12 cellular contexts compared by ENCODE assay signal in the genomic region with DNA sequence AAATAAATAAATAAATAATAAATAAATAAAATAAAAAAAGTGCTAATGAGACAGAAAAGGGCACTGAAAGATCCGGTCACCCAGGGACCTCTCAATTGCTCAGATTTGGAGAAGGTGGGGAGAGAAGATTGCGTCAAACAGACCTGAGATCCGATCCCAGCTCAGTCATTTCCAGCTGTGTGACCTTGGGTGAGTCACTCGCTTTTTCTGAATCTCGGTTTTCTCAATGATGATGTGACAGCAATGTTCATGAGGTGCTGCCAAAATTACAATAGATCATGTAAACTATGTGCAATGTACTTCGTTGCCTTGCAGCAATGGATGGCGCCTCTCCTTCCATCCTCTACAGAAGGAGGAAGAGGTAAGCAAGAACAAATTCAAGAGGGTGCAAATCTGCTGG. TPM values are rescaled to one million over a fixed set of nuclear protein-coding genes. Genes with fewer than 3 reads are reported as not detected.
DNase-seq lines count a peak whose midpoint lies in the region; ATAC-seq and TF ChIP-seq lines count a peak whose summit lies in the region.
"Had no signal": no experiment of that assay in that cellular context is flagged by ENCODE, and none has a peak within 500 bp of the region (broad histone marks: within the 10 kb centered on the region; RNA-seq: fewer than 3 reads in every experiment).

No MANE protein-coding gene starts in this region.

- no peaks in the 10 kb centered on the region for H3K27me3 ChIP-seq in lower lobe of right lung (ENCODE audit: low read depth)
- H3K27me3 ChIP-seq: left lung, SJSA1 had no signal

- H3K9me3 ChIP-seq in lower lobe of right lung, result no peaks in the 10 kb centered on the region
- H3K9me3 ChIP-seq: left lung, SJSA1 had no signal

- CTCF ChIA-PET in activated CD4-positive, alpha-beta memory T cell treated with anti-CD3 and anti-CD28 coated beads, Interleukin-2, amount 10 ng/mL, durations not matched to agents 7 days and 5 days (lab: Charles Lee), result interaction anchor here (1.1 kb wide), 1 partner anchor 13 kb away, joined by 3 read pairs; no protein-coding TSS in a partner anchor

- H3K27ac ChIP-seq in lower lobe of right lung, result peak overlapping the region; percentile 70
- H3K27ac ChIP-seq: SJSA1 had no signal

- peaks cover 67% of the 10 kb centered on the region for H3K4me1 Mint-ChIP-seq in CD14-positive monocyte
- H3K4me1 Mint-ChIP-seq in activated CD4-positive, alpha-beta memory T cell treated with anti-CD3 and anti-CD28 coated beads, Interleukin-2, amount 10 ng/mL, durations not matched to agents 7 days and 5 days, result peaks cover 45% of the 10 kb centered on the region
- H3K4me1 Mint-ChIP-seq in effector memory CD8-positive, alpha-beta T cell (ENCODE audit: low read depth in 2 of 2), result peaks cover 25% of the 10 kb centered on the region in 2 donors

- H3K4me1 ChIP-seq in lower lobe of right lung, result peaks cover 41% of the 10 kb centered on the region

- intact Hi-C loops in CD14-positive monocyte (cut with micrococcal nuclease) (no loop called here), lower lobe of right lung (cut with DNase I) (no loop called here)

- H3K36me3 ChIP-seq in lower lobe of right lung, result no peaks in the 10 kb centered on the region
- H3K36me3 ChIP-seq: left lung, SJSA1 had no signal

- peak; percentile 79 for DNase-seq in CD14-positive monocyte (ENCODE audit: low spot score)
- peak; percentile 40 for DNase-seq in EH (ENCODE audit: low read depth)
- DNase-seq in activated CD4-positive, alpha-beta memory T cell treated with anti-CD3 and anti-CD28 coated beads, Interleukin-2, amount 10 ng/mL, durations not matched to agents 7 days and 5 days, result peak; percentile 42
- no peak for DNase-seq in lower lobe of right lung
- DNase-seq in effector memory CD8-positive, alpha-beta T cell, result no peak
- no peak for DNase-seq in NCI-H446 (lab: John Stamatoyannopoulos, UW)
- DNase-seq in NCI-H2081 (lab: John Stamatoyannopoulos, UW), result no peak
- DNase-seq: activated B cell treated with CpG ODN at 0.5 μM for 24 hours, NCI-H1436, NCI-H69 had no signal

- peaks cover 0 to 7% (median 2%) of the 10 kb centered on the region in 3 donors for H3K27me3 Mint-ChIP-seq in CD14-positive monocyte (ENCODE audit: low read depth in 3 of 3)
- H3K27me3 Mint-ChIP-seq in activated CD4-positive, alpha-beta memory T cell treated with anti-CD3 and anti-CD28 coated beads, Interleukin-2, amount 10 ng/mL, durations not matched to agents 7 days and 5 days, result peaks cover 2% of the 10 kb centered on the region
- H3K27me3 Mint-ChIP-seq in effector memory CD8-positive, alpha-beta T cell, result peaks cover 0 to 24% of the 10 kb centered on the region in 2 donors
- H3K27me3 Mint-ChIP-seq: activated B cell treated with CpG ODN at 0.5 μM for 24 hours had no signal

- peak overlapping the region; percentile 9 to 93 (median 78) for H3K27ac Mint-ChIP-seq in CD14-positive monocyte
- H3K27ac Mint-ChIP-seq in activated CD4-positive, alpha-beta memory T cell treated with anti-CD3 and anti-CD28 coated beads, Interleukin-2, amount 10 ng/mL, durations not matched to agents 7 days and 5 days, result peak overlapping the region; percentile 17
- H3K27ac Mint-ChIP-seq in effector memory CD8-positive, alpha-beta T cell, result peak overlapping the region in 1 of 2 donors; percentile 24
- H3K27ac Mint-ChIP-seq: activated B cell treated with CpG ODN at 0.5 μM for 24 hours had no signal

- H3K9me3 Mint-ChIP-seq in CD14-positive monocyte, result peaks cover 0 to 9% (median 1%) of the 10 kb centered on the region in 7 donors
- H3K9me3 Mint-ChIP-seq in activated CD4-positive, alpha-beta memory T cell treated with anti-CD3 and anti-CD28 coated beads, Interleukin-2, amount 10 ng/mL, durations not matched to agents 7 days and 5 days, result no peaks in the 10 kb centered on the region
- no peaks in the 10 kb centered on the region for H3K9me3 Mint-ChIP-seq in effector memory CD8-positive, alpha-beta T cell
- H3K9me3 Mint-ChIP-seq: activated B cell treated with CpG ODN at 0.5 μM for 24 hours had no signal

- H3K4me3 ChIP-seq in lower lobe of right lung, result no peak overlapping the region
- H3K4me3 ChIP-seq: left lung, SJSA1 had no signal

- POLR2A ChIA-PET in activated CD4-positive, alpha-beta memory T cell treated with anti-CD3 and anti-CD28 coated beads, Interleukin-2, amount 10 ng/mL, durations not matched to agents 7 days and 5 days (lab: Charles Lee), result interaction anchor here (1.5 kb wide), 1 partner anchor 11 kb away, joined by 4 read pairs; the partner anchor contains the start of gene MEF2D

- no peak for ATAC-seq in lower lobe of right lung
- ATAC-seq in effector memory CD8-positive, alpha-beta T cell (replicated peaks), result no peak
- ATAC-seq: left lung had no signal

- TF ChIP-seq CTCF in CD14-positive monocyte (IDR thresholded peaks at IDR 0.05) (no peak), lower lobe of right lung (IDR thresholded peaks at IDR 0.05) (no peak)

- peaks cover 0 to 2% of the 10 kb centered on the region in 2 donors for H3K36me3 Mint-ChIP-seq in CD14-positive monocyte
- no peaks in the 10 kb centered on the region for H3K36me3 Mint-ChIP-seq in activated CD4-positive, alpha-beta memory T cell treated with anti-CD3 and anti-CD28 coated beads, Interleukin-2, amount 10 ng/mL, durations not matched to agents 7 days and 5 days (ENCODE audit: low read depth)
- H3K36me3 Mint-ChIP-seq in effector memory CD8-positive, alpha-beta T cell (ENCODE audit: insufficient read depth), result peaks cover 9% of the 10 kb centered on the region

- H3K4me3 Mint-ChIP-seq in CD14-positive monocyte, result no peak overlapping the region
- H3K4me3 Mint-ChIP-seq in activated CD4-positive, alpha-beta memory T cell treated with anti-CD3 and anti-CD28 coated beads, Interleukin-2, amount 10 ng/mL, durations not matched to agents 7 days and 5 days, result no peak overlapping the region
- H3K4me3 Mint-ChIP-seq in effector memory CD8-positive, alpha-beta T cell, result no peak overlapping the region
- H3K4me3 Mint-ChIP-seq: activated B cell treated with CpG ODN at 0.5 μM for 24 hours had no signal

RNA-seq across cellular contexts. Expression of gene MEF2D, which starts 11.1 kb away (rescaled TPM):
- polyA plus RNA-seq in CD14-positive monocyte, result 1 to 10 TPM; 4.5 to 8.0 TPM
- total RNA-seq in activated CD4-positive, alpha-beta memory T cell treated with anti-CD3 and anti-CD28 coated beads, Interleukin-2, amount 10 ng/mL, durations not matched to agents 7 days and 5 days, result 10 to 100 TPM; 49.5 to 52.1 TPM
- total RNA-seq in lower lobe of right lung, result 51.0 TPM

Comparison
In these comparisons a context has a peak if more than half of its experiments do, and no peak if none do; other contexts are left out.
1. DNase-seq: peak in CD14-positive monocyte (single experiment), EH (single experiment) and activated CD4-positive, alpha-beta memory T cell treated with anti-CD3 and anti-CD28 coated beads, Interleukin-2, amount 10 ng/mL, durations not matched to agents 7 days and 5 days (single experiment); none in lower lobe of right lung (single experiment), effector memory CD8-positive, alpha-beta T cell (0 of 3), NCI-H446 (0 of 2) and NCI-H2081 (0 of 2).